In genomic region chr3:130729154-130729553, GRCh38 we compare ENCODE assay signal across 25 cellular contexts. TPM values are rescaled to one million over a fixed set of nuclear protein-coding genes. Genes with fewer than 3 reads are reported as not detected.
DNase-seq lines count a peak whose midpoint lies in the region; ATAC-seq and TF ChIP-seq lines count a peak whose summit lies in the region.
"Had no signal": no experiment of that assay in that cellular context is flagged by ENCODE, and none has a peak within 500 bp of the region (broad histone marks: within the 10 kb centered on the region; RNA-seq: fewer than 3 reads in every experiment).

No MANE protein-coding gene starts in this region.

- TF ChIP-seq CTCF in ascending aorta (IDR thresholded peaks at IDR 0.05): no peak

- H3K27ac Mint-ChIP-seq in activated naive CD8-positive, alpha-beta T cell treated with anti-CD3 and anti-CD28 coated beads for 36 hours: peak overlapping the region; percentile 6
- H3K27ac Mint-ChIP-seq in activated naive CD8-positive, alpha-beta T cell treated with anti-CD3 and anti-CD28 coated beads, Interleukin-2, amount 50 U/mL, for 24 hours: no peak overlapping the region
- peak overlapping the region in 5 of 9 donors; percentile 1 to 57 (median 23) for H3K27ac Mint-ChIP-seq in naive thymus-derived CD4-positive, alpha-beta T cell
- H3K27ac Mint-ChIP-seq: activated CD8-positive, alpha-beta memory T cell treated with anti-CD3 and anti-CD28 coated beads, Interleukin-2, amount 10 ng/mL, durations not matched to agents 7 days and 5 days; T-helper 2 cell treated with Interferon-gamma antibody and Interleukin-4, amounts not matched to agents 5 μg/mL and 100 μg/mL, for 36 hours had no signal

- WGBS in GM23248 (ENCODE audit: low coverage in 1 of 2, low lambda C conversion rate in 2 of 2, missing lambda C conversion rate in 2 of 2), 2 experiments: 94 to 95% methylated on average over 2 of the region's 2 CpGs

- H3K4me2 ChIP-seq in GM23248 (ENCODE audit: unreplicated experiment): no peak overlapping the region
- H3K4me2 ChIP-seq: PC-9 had no signal

- peaks cover 12% of the 10 kb centered on the region for H3K4me1 Mint-ChIP-seq in activated naive CD8-positive, alpha-beta T cell treated with anti-CD3 and anti-CD28 coated beads for 36 hours
- H3K4me1 Mint-ChIP-seq in activated naive CD8-positive, alpha-beta T cell treated with anti-CD3 and anti-CD28 coated beads, Interleukin-2, amount 50 U/mL, for 24 hours: peaks cover 3% of the 10 kb centered on the region
- peaks cover 8 to 13% (median 9%) of the 10 kb centered on the region in 7 donors for H3K4me1 Mint-ChIP-seq in naive thymus-derived CD4-positive, alpha-beta T cell

- H3K4me1 ChIP-seq in ascending aorta (peaks cover 0 to 7% of the 10 kb centered on the region in 2 donors), stomach smooth muscle (ENCODE audit: control insufficient read depth, insufficient read depth, low read length) (no peaks in the 10 kb centered on the region), GM23248 (ENCODE audit: insufficient read depth) (peaks cover 23% of the 10 kb centered on the region)
- H3K4me1 ChIP-seq in naive thymus-derived CD4-positive, alpha-beta T cell (ENCODE audit: control insufficient read depth in 2 of 2, insufficient read depth in 2 of 2, low read length in 2 of 2): no peaks in the 10 kb centered on the region
- H3K4me1 ChIP-seq: SJCRH30 had no signal

- no peaks in the 10 kb centered on the region for H3K27me3 Mint-ChIP-seq in activated naive CD8-positive, alpha-beta T cell treated with anti-CD3 and anti-CD28 coated beads for 36 hours
- no peaks in the 10 kb centered on the region for H3K27me3 Mint-ChIP-seq in activated naive CD8-positive, alpha-beta T cell treated with anti-CD3 and anti-CD28 coated beads, Interleukin-2, amount 50 U/mL, for 24 hours
- H3K27me3 Mint-ChIP-seq in naive thymus-derived CD4-positive, alpha-beta T cell: no peaks in the 10 kb centered on the region
- H3K27me3 Mint-ChIP-seq: activated CD8-positive, alpha-beta memory T cell treated with anti-CD3 and anti-CD28 coated beads, Interleukin-2, amount 10 ng/mL, durations not matched to agents 7 days and 5 days had no signal

- peaks cover 33% of the 10 kb centered on the region for H3F3A ChIP-seq in GM23248 (ENCODE audit: insufficient read depth)

- H3K9me3 ChIP-seq in ascending aorta (no peaks in the 10 kb centered on the region), stomach smooth muscle (ENCODE audit: control insufficient read depth in 2 of 2, low read length in 2 of 2) (no peaks in the 10 kb centered on the region), GM23248 (ENCODE audit: low read depth) (no peaks in the 10 kb centered on the region)
- H3K9me3 ChIP-seq in naive thymus-derived CD4-positive, alpha-beta T cell (ENCODE audit: control insufficient read depth in 2 of 3, low read length in 3 of 3): no peaks in the 10 kb centered on the region
- H3K9me3 ChIP-seq: SJCRH30, suprapubic skin had no signal

- H3K9me2 ChIP-seq in GM23248 (ENCODE audit: insufficient read depth): no peaks in the 10 kb centered on the region

- 0 out of 2 replicates have a peak, but pooled peaks cover 4% of the 10 kb centered on the region for H3K79me2 ChIP-seq in GM23248 (ENCODE audit: insufficient read depth)

- no peak for DNase-seq in activated naive CD8-positive, alpha-beta T cell treated with anti-CD3 and anti-CD28 coated beads for 36 hours
- DNase-seq in activated naive CD8-positive, alpha-beta T cell treated with anti-CD3 and anti-CD28 coated beads, Interleukin-2, amount 50 U/mL, for 24 hours: no peak
- no peak for DNase-seq in ascending aorta (ENCODE audit: low spot score in 2 of 2)
- DNase-seq in naive thymus-derived CD4-positive, alpha-beta T cell: no peak
- no peak for DNase-seq in dedifferentiated amniotic fluid mesenchymal stem cell (ENCODE audit: extremely low spot score)
- DNase-seq in GM23248: no peak
- DNase-seq: ACHN; activated CD8-positive, alpha-beta memory T cell treated with anti-CD3 and anti-CD28 coated beads, Interleukin-2, amount 10 ng/mL, durations not matched to agents 7 days and 5 days; activated effector memory CD4-positive, alpha-beta T cell treated with anti-CD3 and anti-CD28 coated beads, Interleukin-2, amount 50 U/mL, for 16 hours; CD8-positive, alpha-beta T cell; DMS79 treated with DMSO at 0.1 percent for 48 hours; NCI-H1436; NCI-H2171; NCI-H526 treated with DMSO at 0.1 percent for 48 hours; PC-9; posterior cingulate gyrus; SJCRH30; stimulated activated CD4-positive, alpha-beta T cell treated with anti-CD3 and anti-CD28 coated beads, Interleukin-4, amount 100 ng/mL, for 4 hours had no signal

- H4K20me1 ChIP-seq in GM23248 (ENCODE audit: insufficient read depth): no peaks in the 10 kb centered on the region

- H3K27ac ChIP-seq in ascending aorta (peak overlapping the region; percentile 66 to 79), stomach smooth muscle (ENCODE audit: low read length) (peak overlapping the region; percentile 18), GM23248 (no peak overlapping the region)
- H3K27ac ChIP-seq in naive thymus-derived CD4-positive, alpha-beta T cell (ENCODE audit: low read depth, low read length): peak overlapping the region; percentile 17
- H3K27ac ChIP-seq: PC-9, SJCRH30, suprapubic skin had no signal

- H3K36me3 Mint-ChIP-seq in activated naive CD8-positive, alpha-beta T cell treated with anti-CD3 and anti-CD28 coated beads for 36 hours: peaks cover 12% of the 10 kb centered on the region
- peaks cover 44% of the 10 kb centered on the region for H3K36me3 Mint-ChIP-seq in activated naive CD8-positive, alpha-beta T cell treated with anti-CD3 and anti-CD28 coated beads, Interleukin-2, amount 50 U/mL, for 24 hours (ENCODE audit: low read depth)
- peaks cover 0 to 26% (median 6%) of the 10 kb centered on the region in 5 donors for H3K36me3 Mint-ChIP-seq in naive thymus-derived CD4-positive, alpha-beta T cell

- H3K36me3 ChIP-seq in ascending aorta: peaks cover 8 to 9% of the 10 kb centered on the region in 2 donors
- H3K36me3 ChIP-seq in naive thymus-derived CD4-positive, alpha-beta T cell (ENCODE audit: control insufficient read depth in 2 of 3, insufficient read depth in 3 of 3, low read length in 3 of 3): peaks cover 0 to 14% (median 3%) of the 10 kb centered on the region in 3 experiments
- H3K36me3 ChIP-seq in stomach smooth muscle (ENCODE audit: control insufficient read depth in 2 of 2, insufficient read depth in 2 of 2, low read length in 2 of 2): peaks cover 8 to 9% of the 10 kb centered on the region in 2 donors
- H3K36me3 ChIP-seq in GM23248 (ENCODE audit: low read depth): no peaks in the 10 kb centered on the region

- H3K4me3 Mint-ChIP-seq in activated naive CD8-positive, alpha-beta T cell treated with anti-CD3 and anti-CD28 coated beads for 36 hours: no peak overlapping the region
- no peak overlapping the region for H3K4me3 Mint-ChIP-seq in activated naive CD8-positive, alpha-beta T cell treated with anti-CD3 and anti-CD28 coated beads, Interleukin-2, amount 50 U/mL, for 24 hours
- H3K4me3 Mint-ChIP-seq in naive thymus-derived CD4-positive, alpha-beta T cell: no peak overlapping the region
- H3K4me3 Mint-ChIP-seq: activated CD8-positive, alpha-beta memory T cell treated with anti-CD3 and anti-CD28 coated beads, Interleukin-2, amount 10 ng/mL, durations not matched to agents 7 days and 5 days; CD8-positive, alpha-beta T cell; T-helper 2 cell treated with Interferon-gamma antibody and Interleukin-4, amounts not matched to agents 5 μg/mL and 100 μg/mL, for 36 hours had no signal

- POLR2A ChIA-PET in naive thymus-derived CD4-positive, alpha-beta T cell (lab: Charles Lee): no interaction called here

- CTCF ChIA-PET in naive thymus-derived CD4-positive, alpha-beta T cell (lab: Charles Lee): interaction anchor here (0.7 to 1.0 kb wide), 2 partner anchors 11 to 26 kb away, joined by 3 read pairs; no protein-coding TSS in a partner anchor

- H3K4me3 ChIP-seq in ascending aorta: no peak overlapping the region
- H3K4me3 ChIP-seq in naive thymus-derived CD4-positive, alpha-beta T cell (ENCODE audit: low read length): no peak overlapping the region
- no peak overlapping the region for H3K4me3 ChIP-seq in stomach smooth muscle (ENCODE audit: low read length in 2 of 2)
- no peak overlapping the region for H3K4me3 ChIP-seq in GM23248
- H3K4me3 ChIP-seq: PC-9, SJCRH30, suprapubic skin had no signal

- in situ Hi-C loops in GM23248 (cut with MboI): no loop called here

- H3K9me3 Mint-ChIP-seq in activated naive CD8-positive, alpha-beta T cell treated with anti-CD3 and anti-CD28 coated beads for 36 hours: no peaks in the 10 kb centered on the region
- H3K9me3 Mint-ChIP-seq in activated naive CD8-positive, alpha-beta T cell treated with anti-CD3 and anti-CD28 coated beads, Interleukin-2, amount 50 U/mL, for 24 hours: no peaks in the 10 kb centered on the region
- peaks cover 0 to 3% (median 0%) of the 10 kb centered on the region in 11 donors for H3K9me3 Mint-ChIP-seq in naive thymus-derived CD4-positive, alpha-beta T cell
- H3K9me3 Mint-ChIP-seq: CD8-positive, alpha-beta T cell; T-helper 2 cell treated with Interferon-gamma antibody and Interleukin-4, amounts not matched to agents 5 μg/mL and 100 μg/mL, for 36 hours had no signal

- no peak overlapping the region for H2AFZ ChIP-seq in GM23248
- H2AFZ ChIP-seq: PC-9 had no signal

- no peaks in the 10 kb centered on the region for H3K27me3 ChIP-seq in ascending aorta
- no peaks in the 10 kb centered on the region for H3K27me3 ChIP-seq in naive thymus-derived CD4-positive, alpha-beta T cell (ENCODE audit: control insufficient read depth in 2 of 2, insufficient read depth in 2 of 2, low read length in 2 of 2)
- H3K27me3 ChIP-seq in stomach smooth muscle (ENCODE audit: control insufficient read depth in 1 of 2, insufficient read depth in 2 of 2, low read length in 2 of 2): no peaks in the 10 kb centered on the region
- H3K27me3 ChIP-seq in GM23248 (replicated peaks; ENCODE audit: insufficient read depth): no peaks in the 10 kb centered on the region
- H3K27me3 ChIP-seq: SJCRH30, suprapubic skin had no signal

- intact Hi-C loops in ascending aorta (cut with DNase I): loop anchor here (2.0 to 10.0 kb wide), 2 partner anchors 18 to 154 kb away; partner anchors contain the start of gene PIK3R4
- intact Hi-C loops in naive thymus-derived CD4-positive, alpha-beta T cell (cut with micrococcal nuclease): loop anchor here in 1 of 2 donors (1.0 kb wide), 1 partner anchor 17 kb away; the partner anchor contains the start of gene PIK3R4

- no peak for ATAC-seq in activated naive CD8-positive, alpha-beta T cell treated with anti-CD3 and anti-CD28 coated beads, Interleukin-2, amount 50 U/mL, for 24 hours
- ATAC-seq in naive thymus-derived CD4-positive, alpha-beta T cell: no peak
- ATAC-seq in GM19455 (IDR thresholded peaks at IDR 0.05; ENCODE audit: unreplicated experiment): no peak
- ATAC-seq: activated CD4-positive, CD25-positive, alpha-beta regulatory T cell treated with anti-CD3 and anti-CD28 coated beads, Interleukin-2, amount 50 U/mL, for 24 hours; activated CD8-positive, alpha-beta memory T cell treated with anti-CD3 and anti-CD28 coated beads, Interleukin-2, amount 10 ng/mL, durations not matched to agents 7 days and 5 days; CD8-positive, alpha-beta T cell; esophagus mucosa; HCT116 had no signal

- H3K9ac ChIP-seq in stomach smooth muscle (ENCODE audit: low read length in 2 of 2) (no peak overlapping the region), GM23248 (no peak overlapping the region)

RNA-seq across cellular contexts. Expression of gene PIK3R4, which starts 17.5 kb away (rescaled TPM):
- total RNA-seq in activated naive CD8-positive, alpha-beta T cell treated with anti-CD3 and anti-CD28 coated beads for 36 hours: 10 to 100 TPM; 31.1 to 31.4 TPM
- total RNA-seq in ascending aorta: 101 TPM
- 10 to 100 TPM; 15.5 to 33.6 (median 27.3) TPM for total RNA-seq in naive thymus-derived CD4-positive, alpha-beta T cell
- polyA plus RNA-seq in naive thymus-derived CD4-positive, alpha-beta T cell: 10 to 100 TPM; 27.5 to 47.5 TPM
- total RNA-seq in GM23248 (2014; rRNA removed; shearing (Covaris generic)): 19.1 and 26.9 TPM in 2 replicates
- 15.9 and 20.1 TPM in 2 replicates for polyA plus RNA-seq in GM23248 (2016; fragmentation: Nextera tagmentation; extraction: Ambion mirVana)
